Comparison of ENCODE assay signal across 23 cellular contexts in the genomic region with DNA sequence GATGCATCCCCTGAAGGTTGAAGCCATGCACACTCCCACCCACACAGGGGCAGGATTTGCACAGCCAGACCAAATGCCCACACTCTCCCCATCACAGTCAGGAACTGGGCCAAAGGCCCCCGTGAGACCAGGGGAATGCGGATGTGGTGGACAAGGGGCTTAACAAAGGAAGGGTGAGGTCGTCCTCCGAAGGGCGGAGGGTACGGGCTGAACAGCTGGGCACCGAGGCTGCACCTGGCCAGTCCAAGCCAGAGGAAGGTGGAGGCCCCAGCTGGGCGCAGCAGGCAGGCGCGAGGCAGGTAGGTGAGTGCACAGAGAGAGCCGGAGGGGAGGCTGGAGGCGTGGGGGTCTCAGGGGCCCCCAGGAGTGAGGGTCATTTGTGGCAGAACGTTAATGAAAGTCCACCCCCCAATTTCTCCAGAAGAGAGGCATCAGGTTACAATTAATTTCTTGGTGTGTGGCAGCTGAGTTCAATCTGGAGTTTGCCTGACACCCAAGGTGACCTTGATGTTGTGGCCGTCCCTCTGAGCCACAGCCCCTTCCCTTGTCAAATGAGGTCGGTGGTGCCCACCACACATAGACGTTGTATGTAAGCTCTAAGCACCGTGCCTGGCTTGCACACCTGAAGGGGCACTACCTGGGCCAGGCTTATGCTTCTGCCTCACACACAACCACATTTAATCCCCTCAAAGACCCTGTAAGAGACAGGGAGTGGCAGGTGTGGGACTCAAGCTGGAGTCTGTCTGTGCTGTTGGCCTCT. TPM values are rescaled to one million over a fixed set of nuclear protein-coding genes. Genes with fewer than 3 reads are reported as not detected.
DNase-seq lines count a peak whose midpoint lies in the region; ATAC-seq and TF ChIP-seq lines count a peak whose summit lies in the region.
"Had no signal": no experiment of that assay in that cellular context is flagged by ENCODE, and none has a peak within 500 bp of the region (broad histone marks: within the 10 kb centered on the region; RNA-seq: fewer than 3 reads in every experiment).

No MANE protein-coding gene starts in this region.

- H3K9me3 ChIP-seq in PC-9 (ENCODE audit: insufficient read depth, low read depth) (no peaks in the 10 kb centered on the region), upper lobe of right lung (no peaks in the 10 kb centered on the region)
- H3K9me3 ChIP-seq: esophagus muscularis mucosa, gastrocnemius medialis, thyroid gland had no signal

- no peak overlapping the region for H3K4me2 ChIP-seq in PC-9

- BruUV-seq in PC-9 (replicated peaks; lab: Mats Ljungman, UMichigan) = no TSS peak

- H3K36me3 ChIP-seq in PC-9 (ENCODE audit: low read depth) = no peaks in the 10 kb centered on the region
- no peaks in the 10 kb centered on the region for H3K36me3 ChIP-seq in upper lobe of right lung
- H3K36me3 ChIP-seq: esophagus muscularis mucosa, gastrocnemius medialis, thyroid gland had no signal

- peak; percentile 21 to 51 for DNase-seq in PC-9
- peak; percentile 13 for DNase-seq in kidney tubule cell (ENCODE audit: low spot score)
- DNase-seq in upper lobe of right lung = no peak
- DNase-seq in SIG-M5 (lab: John Stamatoyannopoulos, UW) = no peak
- no peak for DNase-seq in NCI-H524 treated with DMSO at 0.1 percent for 48 hours (lab: John Stamatoyannopoulos, UW)
- DNase-seq: activated B cell treated with CpG ODN at 0.5 μM for 24 hours; activated CD4-positive, alpha-beta T cell treated with anti-CD3 and anti-CD28 coated beads, Interleukin-2, amount 50 U/mL, for 4 hours; activated CD8-positive, alpha-beta memory T cell treated with anti-CD3 and anti-CD28 coated beads, Interleukin-2, amount 50 U/mL, for 4 hours; AML-193; DMS79 treated with DMSO at 0.1 percent for 48 hours; effector memory CD8-positive, alpha-beta T cell; gastrocnemius medialis; KG1; NCI-H1694; NCI-H526 treated with DMSO at 0.1 percent for 48 hours; stimulated activated CD4-positive, alpha-beta T cell treated with anti-CD3 and anti-CD28 coated beads, Interleukin-2, amount 100 ng/mL, for 48 hours; stimulated activated naive CD4-positive, alpha-beta T cell treated with Interleukin-2 at 50 U/mL for 16 hours; T1000; thyroid gland had no signal

- POLR2A ChIA-PET in PC-9 (lab: Charles Lee; ENCODE audit: unreplicated experiment) = no interaction called here

- no peak overlapping the region for H3K27ac ChIP-seq in PC-9
- no peak overlapping the region for H3K27ac ChIP-seq in upper lobe of right lung
- H3K27ac ChIP-seq: esophagus muscularis mucosa, gastrocnemius medialis, thyroid gland had no signal

- no peak overlapping the region for H2AFZ ChIP-seq in PC-9

- TF ChIP-seq CTCF in PC-9 (conservative IDR thresholded peaks at IDR 0.05) (no peak), upper lobe of right lung (IDR thresholded peaks at IDR 0.05) (no peak)

- no peaks in the 10 kb centered on the region for H3K9me2 ChIP-seq in PC-9 (ENCODE audit: insufficient read depth)

- peak; percentile 8 for ATAC-seq in upper lobe of right lung
- ATAC-seq: effector memory CD8-positive, alpha-beta T cell; gastrocnemius medialis; GM12878 had no signal

- intact Hi-C loops in PC-9 (cut with micrococcal nuclease; ENCODE audit: unreplicated experiment) = no loop called here
- intact Hi-C loops in upper lobe of right lung (cut with DNase I) = no loop called here

- peaks cover 48% of the 10 kb centered on the region for H3K27me3 ChIP-seq in PC-9 (ENCODE audit: insufficient read depth, low read depth)
- H3K27me3 ChIP-seq in upper lobe of right lung = peaks cover 12% of the 10 kb centered on the region
- H3K27me3 ChIP-seq: thyroid gland had no signal

- CTCF ChIA-PET in PC-9 (lab: Charles Lee) = no interaction called here

- H3K79me2 ChIP-seq in PC-9 (ENCODE audit: low read depth) = no peaks in the 10 kb centered on the region

- H3K4me1 ChIP-seq in PC-9 (replicated peaks; ENCODE audit: insufficient read depth) (peaks cover 12% of the 10 kb centered on the region; the same call in 1 of the 2 replicates), upper lobe of right lung (peaks cover 4% of the 10 kb centered on the region)
- H3K4me1 ChIP-seq: gastrocnemius medialis had no signal

- H4K20me1 ChIP-seq in PC-9 (ENCODE audit: insufficient read depth) = no peaks in the 10 kb centered on the region

- H3F3A ChIP-seq in PC-9 (ENCODE audit: insufficient read depth, low read depth) = no peaks in the 10 kb centered on the region; the same call in 1 of the 2 replicates

- H3K4me3 ChIP-seq in PC-9 = no peak overlapping the region
- H3K4me3 ChIP-seq in upper lobe of right lung = no peak overlapping the region
- H3K4me3 ChIP-seq: esophagus muscularis mucosa, gastrocnemius medialis, GM12878, thyroid gland had no signal

RNA-seq across cellular contexts. Expression of gene KLK15, which starts 2.9 kb away (rescaled TPM):
- total RNA-seq in PC-9 (2021) (not detected in 2 replicates), upper lobe of right lung (not detected)
- total RNA-seq: activated B cell treated with CpG ODN at 0.5 μM for 24 hours, esophagus muscularis mucosa, gastrocnemius medialis, GM12878, lung microvascular endothelial cell, RPMI7951 had no signal

RNA-seq across cellular contexts. Expression of gene KLK1, which starts 6.9 kb away (rescaled TPM):
- not detected in 2 replicates for total RNA-seq in PC-9 (2021)
- total RNA-seq in upper lobe of right lung = 1.7 TPM
- total RNA-seq: esophagus muscularis mucosa, lung microvascular endothelial cell, RPMI7951 had no signal

RNA-seq across cellular contexts. Expression of gene KLK3, which starts 24.3 kb away (rescaled TPM):
- total RNA-seq in PC-9 (2021) = not detected in 2 replicates
- total RNA-seq in upper lobe of right lung = not detected
- total RNA-seq: activated B cell treated with CpG ODN at 0.5 μM for 24 hours, esophagus muscularis mucosa, gastrocnemius medialis, GM12878, lung microvascular endothelial cell, RPMI7951 had no signal

RNA-seq across cellular contexts. Expression of gene ACP4, which starts 40.2 kb away (rescaled TPM):
- total RNA-seq in PC-9 (2021) (not detected in 2 replicates), upper lobe of right lung (not detected)
- total RNA-seq: activated B cell treated with CpG ODN at 0.5 μM for 24 hours, esophagus muscularis mucosa, gastrocnemius medialis, GM12878, lung microvascular endothelial cell, RPMI7951, thyroid gland had no signal

RNA-seq across cellular contexts. Expression of gene KLK2, which starts 42.8 kb away (rescaled TPM):
- total RNA-seq in PC-9 (2021) (not detected in 2 replicates), upper lobe of right lung (not detected)
- total RNA-seq: esophagus muscularis mucosa, gastrocnemius medialis, lung microvascular endothelial cell, RPMI7951 had no signal

Comparison
In these comparisons a context has a peak if more than half of its experiments do, and no peak if none do; other contexts are left out.
1. DNase-seq: peak in PC-9 (2 of 2) and kidney tubule cell (single experiment); none in upper lobe of right lung (single experiment), SIG-M5 (single experiment) and NCI-H524 treated with DMSO at 0.1 percent for 48 hours (single experiment).